Comparison of ENCODE assay signal across 8 cellular contexts in the genomic region with DNA sequence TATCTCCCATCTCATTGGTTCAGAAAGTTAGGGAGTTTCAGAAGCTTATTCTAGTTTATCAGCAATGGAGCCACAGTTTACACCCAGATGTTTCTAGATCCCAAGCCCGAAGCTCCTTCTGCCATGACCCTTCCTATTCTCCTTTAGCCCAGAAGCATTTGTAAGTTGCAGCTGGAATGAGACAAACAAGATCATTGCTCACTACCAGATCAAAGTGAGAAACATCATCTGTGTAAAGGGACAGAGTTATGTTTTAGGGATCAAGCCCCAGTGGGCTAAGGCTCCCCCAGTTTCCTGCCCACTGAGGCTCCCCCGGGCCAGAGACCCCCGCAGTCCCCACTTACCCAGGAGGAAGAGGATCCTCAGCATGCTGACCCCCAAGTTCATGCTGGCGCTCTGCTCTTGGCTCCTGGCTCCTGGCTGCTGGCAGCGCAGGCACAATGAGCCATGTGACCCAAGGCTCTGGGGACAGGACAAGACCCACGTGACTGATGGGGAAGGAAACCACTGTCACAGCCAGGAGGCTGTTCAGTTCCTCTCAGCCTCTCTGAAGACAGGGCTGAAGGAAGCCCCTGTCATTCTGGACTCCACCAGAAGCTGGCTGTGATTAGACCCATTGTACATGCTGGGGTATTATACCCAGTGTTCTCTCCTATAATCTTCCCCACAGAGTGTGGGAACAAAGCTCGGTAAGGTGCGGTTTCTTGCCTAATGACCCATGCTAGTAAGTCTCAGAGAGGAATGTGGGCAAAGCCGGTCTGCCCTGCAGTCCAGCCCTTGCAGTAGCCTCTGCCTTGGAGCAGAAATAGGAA. TPM values are rescaled to one million over a fixed set of nuclear protein-coding genes. Genes with fewer than 3 reads are reported as not detected.
DNase-seq lines count a peak whose midpoint lies in the region; ATAC-seq and TF ChIP-seq lines count a peak whose summit lies in the region.

A gene with protein sequence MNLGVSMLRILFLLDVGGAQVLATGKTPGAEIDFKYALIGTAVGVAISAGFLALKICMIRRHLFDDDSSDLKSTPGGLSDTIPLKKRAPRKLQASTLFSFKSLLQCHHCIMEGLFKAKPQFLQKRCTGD (minus strand): TSS at position 442 of the 812 bp plus-strand sequence. CDS start 55 bp downstream, at position 387.

- H3K36me3 ChIP-seq in stomach = no peaks in the 10 kb centered on the region

- no peak for TF ChIP-seq POLR2A in stomach (IDR thresholded peaks at IDR 0.05)

- H3K4me1 Mint-ChIP-seq in activated T-cell treated with anti-CD3 and anti-CD28 coated beads, Interleukin-2, amount 50 U/mL, for 24 hours (ENCODE audit: low read depth) = peaks cover 48% of the 10 kb centered on the region
- peaks cover 4% of the 10 kb centered on the region for H3K4me1 Mint-ChIP-seq in progenitor cell of endocrine pancreas (ENCODE audit: low read depth)

- peaks cover 43% of the 10 kb centered on the region for H3K27me3 Mint-ChIP-seq in activated T-cell treated with anti-CD3 and anti-CD28 coated beads, Interleukin-2, amount 50 U/mL, for 24 hours
- H3K27me3 Mint-ChIP-seq in progenitor cell of endocrine pancreas = peaks cover 7% of the 10 kb centered on the region

- 41 to 54% (median 47%) methylated on average over 8 to 9 of the region's 9 CpGs for WGBS in stomach, 5 donors

- intact Hi-C loops in stomach (cut with DNase I; ENCODE audit: low total_unique reads) = no loop called here

- TF ChIP-seq EP300 in stomach (IDR thresholded peaks at IDR 0.05) = no peak

- H3K9me3 Mint-ChIP-seq in activated T-cell treated with anti-CD3 and anti-CD28 coated beads, Interleukin-2, amount 50 U/mL, for 24 hours = no peaks in the 10 kb centered on the region
- H3K9me3 Mint-ChIP-seq in progenitor cell of endocrine pancreas (ENCODE audit: low read depth) = no peaks in the 10 kb centered on the region

- H3K27ac ChIP-seq in stomach = peak within 1 kb of the TSS; percentile 28 to 74 (median 69)

- TF ChIP-seq CTCF in GM20000 (IDR thresholded peaks at IDR 0.05; ENCODE audit: extremely low read depth, missing control alignments) (no peak), stomach (IDR thresholded peaks at IDR 0.05) (no peak), progenitor cell of endocrine pancreas (IDR thresholded peaks at IDR 0.05; ENCODE audit: unreplicated experiment) (no peak)

- peak within 1 kb of the TSS; percentile 18 to 39 (median 32) for H3K4me3 ChIP-seq in stomach

- H3K27ac Mint-ChIP-seq in activated T-cell treated with anti-CD3 and anti-CD28 coated beads, Interleukin-2, amount 50 U/mL, for 24 hours = peak within 1 kb of the TSS; percentile 70
- H3K27ac Mint-ChIP-seq in progenitor cell of endocrine pancreas = no peak within 1 kb of the TSS

- peak within 1 kb of the TSS; percentile 71 for H3K4me3 Mint-ChIP-seq in activated T-cell treated with anti-CD3 and anti-CD28 coated beads, Interleukin-2, amount 50 U/mL, for 24 hours
- no peak within 1 kb of the TSS for H3K4me3 Mint-ChIP-seq in progenitor cell of endocrine pancreas (ENCODE audit: low read depth)

- peaks cover 4% of the 10 kb centered on the region for H3K36me3 Mint-ChIP-seq in activated T-cell treated with anti-CD3 and anti-CD28 coated beads, Interleukin-2, amount 50 U/mL, for 24 hours (ENCODE audit: low read depth)
- no peaks in the 10 kb centered on the region for H3K36me3 Mint-ChIP-seq in progenitor cell of endocrine pancreas (ENCODE audit: insufficient read depth)

- peak; percentile 78 for DNase-seq in GF-D8 (lab: John Stamatoyannopoulos, UW)
- peak; percentile 58 for DNase-seq in GM20000 (ENCODE audit: low spot score)
- DNase-seq in activated T-cell treated with anti-CD3 and anti-CD28 coated beads, Interleukin-2, amount 50 U/mL, for 24 hours = peak; percentile 47
- peak; percentile 11 for DNase-seq in iris pigment epithelial cell (ENCODE audit: low read depth)
- DNase-seq in stomach = peak; percentile 49
- DNase-seq in GM19240 (ENCODE audit: insufficient read length, low spot score) = no peak
- DNase-seq in progenitor cell of endocrine pancreas (ENCODE audit: low spot score, unreplicated experiment) = no peak

- H3K27me3 ChIP-seq in stomach = peaks cover 0 to 6% (median 0%) of the 10 kb centered on the region in 3 donors

- peaks cover 0 to 42% (median 13%) of the 10 kb centered on the region in 4 donors for H3K4me1 ChIP-seq in stomach

- ATAC-seq in HG03575 (IDR thresholded peaks at IDR 0.05; ENCODE audit: extremely low read depth, insufficient number of reproducible peaks, low FRiP score, unreplicated experiment) = peak; percentile 58

- no peaks in the 10 kb centered on the region for H3K9me3 ChIP-seq in stomach

RNA-seq across cellular contexts. Expression of the gene that starts here (rescaled TPM):
- total RNA-seq in stomach (10 to 100 TPM in 1 of 5 donors, 1 to 10 TPM in 3, under 1 TPM in 1; 0.89 to 72.9 (median 2.9) TPM), progenitor cell of endocrine pancreas (not detected in 2 replicates)
- 1 to 10 TPM; 6.3 to 9.3 (median 6.5) TPM for polyA plus RNA-seq in stomach

Comparison
In these comparisons a context has a peak if more than half of its experiments do, and no peak if none do; other contexts are left out.
1. DNase-seq: peak in GF-D8 (single experiment), GM20000 (single experiment), activated T-cell treated with anti-CD3 and anti-CD28 coated beads, Interleukin-2, amount 50 U/mL, for 24 hours (single experiment), iris pigment epithelial cell (single experiment) and stomach (single experiment); none in GM19240 (single experiment) and progenitor cell of endocrine pancreas (single experiment).